ENCODE assay signal across 25 cellular contexts in genomic region chr13:33138441-33138840, GRCh38.
A peak's percentile ranks its signal among the peaks of the same experiment; 100 is the strongest.
DNase-seq lines count a peak whose midpoint lies in the region; ATAC-seq and TF ChIP-seq lines count a peak whose summit lies in the region.
"Had no signal": no experiment of that assay in that cellular context is flagged by ENCODE, and none has a peak within 500 bp of the region (broad histone marks: within the 10 kb centered on the region; RNA-seq: fewer than 3 reads in every experiment).

No MANE protein-coding gene starts in this region.

- intact Hi-C loops in testis (cut with DNase I; ENCODE audit: low total_unique reads), result no loop called here

- H3K9me3 ChIP-seq in gastroesophageal sphincter (no peaks in the 10 kb centered on the region), testis (no peaks in the 10 kb centered on the region)
- H3K9me3 ChIP-seq: adrenal gland, mucosa of descending colon, vagina had no signal

- no peak for TF ChIP-seq POLR2A in gastroesophageal sphincter (IDR thresholded peaks at IDR 0.05)
- TF ChIP-seq POLR2A in testis (IDR thresholded peaks at IDR 0.05), result no peak

- ATAC-seq in gastroesophageal sphincter (no peak), HG03571 (IDR thresholded peaks at IDR 0.05; ENCODE audit: unreplicated experiment) (no peak)
- ATAC-seq: activated CD8-positive, alpha-beta T cell treated with anti-CD3 and anti-CD28 coated beads, Interleukin-2, amount 10 ng/mL, durations not matched to agents 7 days and 5 days; mucosa of descending colon had no signal

- H3K27me3 ChIP-seq in gastroesophageal sphincter (no peaks in the 10 kb centered on the region), testis (no peaks in the 10 kb centered on the region)
- H3K27me3 ChIP-seq: adrenal gland, breast epithelium, neural progenitor cell, vagina had no signal

- H3K27ac ChIP-seq in gastroesophageal sphincter (peak overlapping the region in 3 of 4 donors; percentile 0 to 44 (median 18)), testis (no peak overlapping the region)
- H3K27ac ChIP-seq: neural progenitor cell, vagina had no signal

- no peak for TF ChIP-seq EP300 in gastroesophageal sphincter (IDR thresholded peaks at IDR 0.05)

- in situ Hi-C loops in ACHN (cut with HindIII; ENCODE audit: low pct_ligation_motif_present, low pct_unique_long_range_greater_than_20kb, low sequenced_read_pairs), result no loop called here

- DNase-seq in NCI-H510A treated with DMSO at 0.1 percent for 48 hours (lab: John Stamatoyannopoulos, UW) (peak; percentile 27), occipital lobe (lab: John Stamatoyannopoulos, UW) (peak; percentile 18), testis (peak; percentile 25), ACHN (no peak), NCI-H1930 (lab: John Stamatoyannopoulos, UW) (no peak)
- DNase-seq: activated CD4-positive, alpha-beta T cell treated with anti-CD3 and anti-CD28 coated beads for 1 hour; activated CD8-positive, alpha-beta T cell treated with anti-CD3 and anti-CD28 coated beads, Interleukin-2, amount 10 ng/mL, durations not matched to agents 7 days and 5 days; activated gamma-delta T cell treated with Interleukin-2 at 50 U/mL for 16 hours; CD4-positive, CD25-positive, alpha-beta regulatory T cell; dermis blood vessel endothelial cell; DMS 273 treated with DMSO at 0.1 percent for 48 hours; HCEC 1CT; immature natural killer cell; KBM-7; NCI-H1436 treated with DMSO at 0.1 percent for 48 hours; NCI-H226; OCI-M1; T-helper 1 cell had no signal

- peaks cover 0 to 46% (median 11%) of the 10 kb centered on the region in 3 donors for H3K4me1 ChIP-seq in gastroesophageal sphincter
- no peaks in the 10 kb centered on the region for H3K4me1 ChIP-seq in testis
- H3K4me1 ChIP-seq: breast epithelium had no signal

- 57 to 71% methylated on average over 1 to 6 of the region's 14 CpGs for WGBS in gastroesophageal sphincter (ENCODE audit: low coverage in 1 of 2), 2 donors
- 64 to 68% methylated on average over 13 to 14 of the region's 14 CpGs for WGBS in testis, 2 donors

- H3K4me3 ChIP-seq in gastroesophageal sphincter (no peak overlapping the region), testis (no peak overlapping the region)
- H3K4me3 ChIP-seq: adrenal gland, breast epithelium, mucosa of descending colon, neural progenitor cell, vagina had no signal

- peaks cover 0 to 39% of the 10 kb centered on the region in 2 donors for H3K36me3 ChIP-seq in gastroesophageal sphincter
- no peaks in the 10 kb centered on the region for H3K36me3 ChIP-seq in testis (ENCODE audit: low read depth, missing control alignments)
- H3K36me3 ChIP-seq: breast epithelium, neural progenitor cell had no signal

- no peak for TF ChIP-seq CTCF in gastroesophageal sphincter (IDR thresholded peaks at IDR 0.05)
- no peak for TF ChIP-seq CTCF in testis (IDR thresholded peaks at IDR 0.05)

Comparison
In these comparisons a context has a peak if more than half of its experiments do, and no peak if none do; other contexts are left out.
1. DNase-seq: peak in NCI-H510A treated with DMSO at 0.1 percent for 48 hours (single experiment), occipital lobe (single experiment) and testis (single experiment); none in ACHN (single experiment) and NCI-H1930 (0 of 2).
2. H3K27ac ChIP-seq: peak in gastroesophageal sphincter (3 of 4); none in testis (0 of 2).